1 cellular context compared by ENCODE assay signal in the genomic region with DNA sequence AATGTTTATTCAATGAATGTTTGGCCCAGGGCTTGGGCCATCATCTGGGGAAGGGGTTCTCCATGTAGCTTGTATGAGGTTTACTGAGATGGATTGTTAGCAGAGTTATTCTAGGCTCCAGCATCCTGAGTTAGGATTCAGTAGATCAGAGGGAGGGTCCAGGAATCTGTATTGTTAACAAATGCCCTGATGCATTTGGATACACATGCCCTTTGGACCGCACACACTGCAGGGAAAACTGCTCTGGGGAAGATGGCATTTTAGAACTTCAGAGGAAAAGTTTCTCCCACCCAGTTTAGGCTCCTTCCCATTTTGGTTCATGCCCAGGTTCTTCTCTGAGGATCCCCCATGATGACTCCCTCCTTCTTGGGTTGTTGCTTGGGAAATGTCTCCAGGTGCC.
TF ChIP-seq lines count a peak whose summit lies in the region.

No MANE protein-coding gene starts in this region.

TF ChIP-seq in A549, 52 proteins besides CTCF, POLR2A, EP300 and RAD21 (continued from another document):
- TF ChIP-seq ELK1 (IDR thresholded peaks at IDR 0.05; ENCODE audit: low read depth, low read length) (no peak), MAX (IDR thresholded peaks at IDR 0.05) (no peak), RCOR1 (IDR thresholded peaks at IDR 0.05; ENCODE audit: low read depth, low read length) (no peak), HOXB13 (CRISPR knock-in tag; IDR thresholded peaks at IDR 0.05; ENCODE audit: low read depth) (no peak), CBX8 (IDR thresholded peaks at IDR 0.05) (no peak), KDM5A (IDR thresholded peaks at IDR 0.05) (no peak), MAFK (IDR thresholded peaks at IDR 0.05; ENCODE audit: partially characterized antibody) (no peak), KDM1A (IDR thresholded peaks at IDR 0.05; ENCODE audit: low read depth) (no peak)
- TF ChIP-seq, protein P1, sequence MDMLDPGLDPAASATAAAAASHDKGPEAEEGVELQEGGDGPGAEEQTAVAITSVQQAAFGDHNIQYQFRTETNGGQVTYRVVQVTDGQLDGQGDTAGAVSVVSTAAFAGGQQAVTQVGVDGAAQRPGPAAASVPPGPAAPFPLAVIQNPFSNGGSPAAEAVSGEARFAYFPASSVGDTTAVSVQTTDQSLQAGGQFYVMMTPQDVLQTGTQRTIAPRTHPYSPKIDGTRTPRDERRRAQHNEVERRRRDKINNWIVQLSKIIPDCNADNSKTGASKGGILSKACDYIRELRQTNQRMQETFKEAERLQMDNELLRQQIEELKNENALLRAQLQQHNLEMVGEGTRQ (IDR thresholded peaks at IDR 0.05): no peak
